ENCODE assay signal across 18 cellular contexts in genomic region chr7:121941836-121942235, GRCh38.
"Had no signal": no experiment of that assay in that cellular context is flagged by ENCODE, and none has a peak within 500 bp of the region (broad histone marks: within the 10 kb centered on the region; RNA-seq: fewer than 3 reads in every experiment).

No MANE protein-coding gene starts in this region.

- H3K27me3 Mint-ChIP-seq: dendritic cell treated with granulocyte-macrophage colony-stimulating factor and Interleukin-4, amounts not matched to agents 40 ng/mL and 50 ng/mL, for 4 days; effector memory CD8-positive, alpha-beta T cell had no signal

- H3K4me3 Mint-ChIP-seq: activated CD8-positive, alpha-beta T cell treated with anti-CD3 and anti-CD28 coated beads, Interleukin-2, amount 10 ng/mL, durations not matched to agents 7 days and 5 days; dendritic cell treated with granulocyte-macrophage colony-stimulating factor and Interleukin-4, amounts not matched to agents 40 ng/mL and 50 ng/mL, for 4 days; effector memory CD8-positive, alpha-beta T cell; naive thymus-derived CD8-positive, alpha-beta T cell had no signal

- H3K9me3 ChIP-seq: body of pancreas, mucosa of descending colon, suprapubic skin, upper lobe of left lung had no signal

- H3K36me3 ChIP-seq: suprapubic skin, upper lobe of left lung, WERI-Rb-1 had no signal

- H3K27me3 ChIP-seq: body of pancreas, suprapubic skin, upper lobe of left lung had no signal

- H3K27ac Mint-ChIP-seq: activated CD8-positive, alpha-beta T cell treated with anti-CD3 and anti-CD28 coated beads, Interleukin-2, amount 10 ng/mL, durations not matched to agents 7 days and 5 days; dendritic cell treated with granulocyte-macrophage colony-stimulating factor and Interleukin-4, amounts not matched to agents 40 ng/mL and 50 ng/mL, for 4 days; effector memory CD8-positive, alpha-beta T cell; naive thymus-derived CD8-positive, alpha-beta T cell had no signal

- H3K27ac ChIP-seq: upper lobe of left lung, WERI-Rb-1 had no signal

- DNase-seq: activated CD4-positive, alpha-beta T cell treated with anti-CD3 and anti-CD28 coated beads for 48 hours; activated CD8-positive, alpha-beta memory T cell treated with anti-CD3 and anti-CD28 coated beads, Interleukin-2, amount 50 U/mL, for 48 hours; activated CD8-positive, alpha-beta T cell treated with anti-CD3 and anti-CD28 coated beads, Interleukin-2, amount 10 ng/mL, durations not matched to agents 7 days and 5 days; activated naive CD4-positive, alpha-beta T cell treated with anti-CD3 and anti-CD28 coated beads, Interleukin-2, amount 50 U/mL, for 16 hours; cerebellar nuclear complex; effector memory CD8-positive, alpha-beta T cell; glutamatergic neuron; mucosa of descending colon; naive thymus-derived CD8-positive, alpha-beta T cell; stimulated activated CD4-positive, alpha-beta T cell treated with anti-CD3 and anti-CD28 coated beads, Interleukin-12 subunit alpha, Interleukin-12 subunit beta, amount 100 ng/mL, for 4 hours; stimulated activated naive CD8-positive, alpha-beta T cell treated with anti-CD3 and anti-CD28 coated beads, Interleukin-15, Interleukin-2, amounts not matched to agents 100 U/mL and 50 U/mL, for 24 hours; T-helper 1 cell; upper lobe of left lung; WERI-Rb-1 had no signal

- H3K9me3 Mint-ChIP-seq: dendritic cell treated with granulocyte-macrophage colony-stimulating factor and Interleukin-4, amounts not matched to agents 40 ng/mL and 50 ng/mL, for 4 days had no signal

- H3K36me3 Mint-ChIP-seq: naive thymus-derived CD8-positive, alpha-beta T cell had no signal

- H3K4me1 Mint-ChIP-seq: naive thymus-derived CD8-positive, alpha-beta T cell had no signal

- H3K4me1 ChIP-seq: upper lobe of left lung had no signal

- H3K4me3 ChIP-seq: body of pancreas, mucosa of descending colon, suprapubic skin, upper lobe of left lung had no signal

- ATAC-seq: activated CD8-positive, alpha-beta T cell treated with anti-CD3 and anti-CD28 coated beads, Interleukin-2, amount 10 ng/mL, durations not matched to agents 7 days and 5 days; effector memory CD8-positive, alpha-beta T cell; left lobe of liver; mucosa of descending colon; naive thymus-derived CD8-positive, alpha-beta T cell; stimulated activated naive CD8-positive, alpha-beta T cell treated with anti-CD3 and anti-CD28 coated beads, Interleukin-15, Interleukin-2, amounts not matched to agents 100 U/mL and 50 U/mL, for 24 hours had no signal
